2 cellular contexts compared by ENCODE assay signal in genomic region chr4:158930573-158930972, GRCh38.
TF ChIP-seq lines count a peak whose summit lies in the region.

No MANE protein-coding gene starts in this region.

TF ChIP-seq in IMR-90, 13 proteins besides CTCF, POLR2A, EP300 and RAD21:
- TF ChIP-seq RCOR1 (IDR thresholded peaks at IDR 0.05; ENCODE audit: insufficient replicate concordance, low read length) (no peak), RFX5 (IDR thresholded peaks at IDR 0.05; ENCODE audit: low read depth, low read length) (no peak), MAZ (IDR thresholded peaks at IDR 0.05; ENCODE audit: borderline replicate concordance, low read depth, low read length) (no peak), MAFK (IDR thresholded peaks at IDR 0.05; ENCODE audit: low read depth, low read length) (no peak)

TF ChIP-seq in HepG2, 621 proteins besides CTCF, POLR2A, EP300 and RAD21:
- TF ChIP-seq SMAD1 (CRISPR knock-in tag; IDR thresholded peaks at IDR 0.05; ENCODE audit: borderline replicate concordance, low read depth) (no peak), ZNF253 (CRISPR knock-in tag; IDR thresholded peaks at IDR 0.05; ENCODE audit: borderline replicate concordance) (no peak), ZFP62 (CRISPR knock-in tag; IDR thresholded peaks at IDR 0.05) (no peak), HOXA5 (CRISPR knock-in tag; IDR thresholded peaks at IDR 0.05) (no peak), ZNF331 (CRISPR knock-in tag; IDR thresholded peaks at IDR 0.05) (no peak), EHMT2 (IDR thresholded peaks at IDR 0.05; ENCODE audit: borderline replicate concordance, low read depth, low read length) (no peak), FOXC1 (CRISPR knock-in tag; IDR thresholded peaks at IDR 0.05; ENCODE audit: borderline replicate concordance) (no peak), AKAP8 (CRISPR knock-in tag; IDR thresholded peaks at IDR 0.05) (no peak), ZNF263 (CRISPR knock-in tag; IDR thresholded peaks at IDR 0.05) (no peak), GLI4 (CRISPR knock-in tag; IDR thresholded peaks at IDR 0.05; ENCODE audit: borderline replicate concordance) (no peak), ZNF773 (CRISPR knock-in tag; IDR thresholded peaks at IDR 0.05; ENCODE audit: borderline replicate concordance) (no peak), REST (IDR thresholded peaks at IDR 0.05; ENCODE audit: borderline replicate concordance in 1 of 2, low read depth in 1 of 2, low read length in 2 of 2) (no peak), ZNF547 (CRISPR knock-in tag; IDR thresholded peaks at IDR 0.05) (no peak), TARDBP (CRISPR knock-in tag; IDR thresholded peaks at IDR 0.05) (no peak), HHEX (CRISPR knock-in tag; IDR thresholded peaks at IDR 0.05) (no peak)
